16 cellular contexts compared by ENCODE assay signal in genomic region chr4:40283413-40283812, GRCh38. TPM values are rescaled to one million over a fixed set of nuclear protein-coding genes. Genes with fewer than 3 reads are reported as not detected.
DNase-seq lines count a peak whose midpoint lies in the region; ATAC-seq and TF ChIP-seq lines count a peak whose summit lies in the region.
"Had no signal": no experiment of that assay in that cellular context is flagged by ENCODE, and none has a peak within 500 bp of the region (broad histone marks: within the 10 kb centered on the region; RNA-seq: fewer than 3 reads in every experiment).

No MANE protein-coding gene starts in this region.

- peaks cover 46% of the 10 kb centered on the region for H3K4me1 ChIP-seq in CD8-positive, alpha-beta T cell (ENCODE audit: insufficient read depth, low read length)
- no peaks in the 10 kb centered on the region for H3K4me1 ChIP-seq in right lobe of liver
- H3K4me1 ChIP-seq: tibial nerve had no signal

- POLR2A ChIA-PET in CD8-positive, alpha-beta T cell (lab: Charles Lee): interaction anchor here (0.6 to 2.8 kb wide), 17 partner anchors 8 to 89 kb away, joined by 3 to 15 read pairs (median 3); no protein-coding TSS in a partner anchor

- H3K4me1 Mint-ChIP-seq in CD8-positive, alpha-beta T cell (ENCODE audit: low read depth): peaks cover 65% of the 10 kb centered on the region
- H3K4me1 Mint-ChIP-seq in activated naive CD4-positive, alpha-beta T cell treated with anti-CD3 and anti-CD28 coated beads, Interleukin-2, amount 10 ng/mL, durations not matched to agents 7 days and 5 days: peaks cover 56% of the 10 kb centered on the region
- H3K4me1 Mint-ChIP-seq in naive B cell: peaks cover 32 to 84% (median 71%) of the 10 kb centered on the region in 3 donors

- H3K36me3 ChIP-seq in CD8-positive, alpha-beta T cell (ENCODE audit: insufficient read depth, low read length): no peaks in the 10 kb centered on the region
- H3K36me3 ChIP-seq in right lobe of liver: no peaks in the 10 kb centered on the region
- H3K36me3 ChIP-seq: tibial nerve had no signal

- H3K27ac ChIP-seq in CD8-positive, alpha-beta T cell (ENCODE audit: low read depth, low read length): no peak overlapping the region
- H3K27ac ChIP-seq in right lobe of liver: no peak overlapping the region
- H3K27ac ChIP-seq: SK-N-MC, tibial nerve had no signal

- H3K36me3 Mint-ChIP-seq in CD8-positive, alpha-beta T cell: no peaks in the 10 kb centered on the region
- H3K36me3 Mint-ChIP-seq in activated naive CD4-positive, alpha-beta T cell treated with anti-CD3 and anti-CD28 coated beads, Interleukin-2, amount 10 ng/mL, durations not matched to agents 7 days and 5 days: peaks cover 19% of the 10 kb centered on the region
- H3K36me3 Mint-ChIP-seq in naive B cell: peaks cover 0 to 10% of the 10 kb centered on the region in 2 donors
- H3K36me3 Mint-ChIP-seq: WTC11 had no signal

- WGBS in right lobe of liver (ENCODE audit: insufficient coverage, low coverage, low lambda C conversion rate, missing lambda C conversion rate): 62% methylated on average over 2 of the region's 10 CpGs

- CTCF ChIA-PET in CD8-positive, alpha-beta T cell (lab: Charles Lee): interaction anchor here (0.9 to 3.9 kb wide), 15 partner anchors 8 to 92 kb away, joined by 3 to 32 read pairs (median 4); no protein-coding TSS in a partner anchor
- CTCF ChIA-PET in activated naive CD4-positive, alpha-beta T cell treated with anti-CD3 and anti-CD28 coated beads, Interleukin-2, amount 10 ng/mL, durations not matched to agents 7 days and 5 days (lab: Charles Lee): interaction anchor here (0.7 to 2.1 kb wide), 14 partner anchors 8 to 131 kb away, joined by 3 to 13 read pairs (median 4); no protein-coding TSS in a partner anchor

- peak overlapping the region; percentile 97 for H3K27ac Mint-ChIP-seq in CD8-positive, alpha-beta T cell
- H3K27ac Mint-ChIP-seq in activated naive CD4-positive, alpha-beta T cell treated with anti-CD3 and anti-CD28 coated beads, Interleukin-2, amount 10 ng/mL, durations not matched to agents 7 days and 5 days: peak overlapping the region; percentile 87
- peak overlapping the region in 5 of 6 donors; percentile 28 to 92 (median 60) for H3K27ac Mint-ChIP-seq in naive B cell
- H3K27ac Mint-ChIP-seq: WTC11 had no signal

- TF ChIP-seq EP300 in Ishikawa (IDR thresholded peaks at IDR 0.05; ENCODE audit: borderline replicate concordance): peak; percentile 76

- H3K27me3 Mint-ChIP-seq in CD8-positive, alpha-beta T cell (ENCODE audit: low read depth): no peaks in the 10 kb centered on the region
- H3K27me3 Mint-ChIP-seq in activated naive CD4-positive, alpha-beta T cell treated with anti-CD3 and anti-CD28 coated beads, Interleukin-2, amount 10 ng/mL, durations not matched to agents 7 days and 5 days: no peaks in the 10 kb centered on the region
- no peaks in the 10 kb centered on the region for H3K27me3 Mint-ChIP-seq in naive B cell

- intact Hi-C loops in CD8-positive, alpha-beta T cell (cut with DNase I, micrococcal nuclease): loop anchor here in 1 of 2 experiments (10.0 kb wide), 1 partner anchor 1619 kb away; the partner anchor contains the start of gene KLF3
- intact Hi-C loops in right lobe of liver (cut with DNase I): no loop called here

- no peaks in the 10 kb centered on the region for H3K9me3 ChIP-seq in CD8-positive, alpha-beta T cell (ENCODE audit: low read length)
- no peaks in the 10 kb centered on the region for H3K9me3 ChIP-seq in right lobe of liver
- H3K9me3 ChIP-seq: tibial nerve had no signal

- ATAC-seq in CD8-positive, alpha-beta T cell: peak; percentile 24
- ATAC-seq in naive B cell (ENCODE audit: low read depth in 2 of 2) (no peak), HG02798 (IDR thresholded peaks at IDR 0.05; ENCODE audit: poor library complexity, unreplicated experiment) (no peak), HG03342 (IDR thresholded peaks at IDR 0.05; ENCODE audit: unreplicated experiment) (no peak), right lobe of liver (no peak)
- ATAC-seq: sciatic nerve had no signal

- H3K9me3 Mint-ChIP-seq in CD8-positive, alpha-beta T cell: peaks cover 3% of the 10 kb centered on the region
- peaks cover 9% of the 10 kb centered on the region for H3K9me3 Mint-ChIP-seq in activated naive CD4-positive, alpha-beta T cell treated with anti-CD3 and anti-CD28 coated beads, Interleukin-2, amount 10 ng/mL, durations not matched to agents 7 days and 5 days
- peaks cover 0 to 15% (median 0%) of the 10 kb centered on the region in 7 donors for H3K9me3 Mint-ChIP-seq in naive B cell
- H3K9me3 Mint-ChIP-seq: WTC11 had no signal

- TF ChIP-seq POLR2A in right lobe of liver (IDR thresholded peaks at IDR 0.05): no peak

- no peaks in the 10 kb centered on the region for H3K27me3 ChIP-seq in CD8-positive, alpha-beta T cell (ENCODE audit: insufficient read depth, low read length)
- no peaks in the 10 kb centered on the region for H3K27me3 ChIP-seq in right lobe of liver
- H3K27me3 ChIP-seq: tibial nerve had no signal

- TF ChIP-seq CTCF in CD8-positive, alpha-beta T cell (IDR thresholded peaks at IDR 0.05): no peak
- TF ChIP-seq CTCF in right lobe of liver (IDR thresholded peaks at IDR 0.05): no peak

- peak overlapping the region; percentile 62 for H3K4me3 Mint-ChIP-seq in CD8-positive, alpha-beta T cell
- H3K4me3 Mint-ChIP-seq in activated naive CD4-positive, alpha-beta T cell treated with anti-CD3 and anti-CD28 coated beads, Interleukin-2, amount 10 ng/mL, durations not matched to agents 7 days and 5 days: no peak overlapping the region
- peak overlapping the region in 3 of 8 donors; percentile 30 to 54 (median 44) for H3K4me3 Mint-ChIP-seq in naive B cell
- H3K4me3 Mint-ChIP-seq: WTC11 had no signal

- TF ChIP-seq RAD21 in Ishikawa (IDR thresholded peaks at IDR 0.05; ENCODE audit: low read depth): no peak; the same call in 1 of the 2 replicates

- peak in 2 of 7 experiments; percentile 22 to 37 for DNase-seq in CD8-positive, alpha-beta T cell
- DNase-seq in activated naive CD4-positive, alpha-beta T cell treated with anti-CD3 and anti-CD28 coated beads, Interleukin-2, amount 10 ng/mL, durations not matched to agents 7 days and 5 days: no peak
- DNase-seq in naive B cell (no peak), right lobe of liver (no peak)
- no peak for DNase-seq in effector CD8-positive, alpha-beta T cell (lab: John Stamatoyannopoulos, UW)
- DNase-seq: COR-L47, Kasumi-1, NCI-H1930 had no signal

- no peak overlapping the region for H3K4me3 ChIP-seq in CD8-positive, alpha-beta T cell (ENCODE audit: low read depth, low read length)
- no peak overlapping the region for H3K4me3 ChIP-seq in right lobe of liver
- H3K4me3 ChIP-seq: SK-N-MC, tibial nerve had no signal

TF ChIP-seq in Ishikawa, 13 proteins besides CTCF, POLR2A, EP300 and RAD21:
- peak; percentile 55 for TF ChIP-seq NFIC (IDR thresholded peaks at IDR 0.05)
- TF ChIP-seq USF1 (IDR thresholded peaks at IDR 0.05): no peak
- TF ChIP-seq REST (IDR thresholded peaks at IDR 0.05; ENCODE audit: low read depth): no peak
- peak; percentile 54 for TF ChIP-seq TEAD4 (IDR thresholded peaks at IDR 0.05)
- TF ChIP-seq MAX (IDR thresholded peaks at IDR 0.05): peak; percentile 33; the same call in 1 of the 2 replicates
- 0 out of 2 replicates have a peak, but pooled peaks have one; percentile 38 for TF ChIP-seq TCF12 (IDR thresholded peaks at IDR 0.05; ENCODE audit: low read depth)

RNA-seq across cellular contexts. Expression of gene CHRNA9, which starts 51.7 kb away (rescaled TPM):
- under 1 TPM; 0.14 to 0.58 TPM for total RNA-seq in CD8-positive, alpha-beta T cell
- polyA plus RNA-seq in naive B cell (ENCODE audit: low read depth in 6 of 6): under 1 TPM in 1 of 6 donors, not detected in 5; 0.25 TPM
- not detected for total RNA-seq in right lobe of liver
- total RNA-seq: dermis microvascular lymphatic vessel endothelial cell, sciatic nerve, tibial nerve had no signal
